8 cellular contexts compared by ENCODE assay signal in genomic region chr10:134205-134742, GRCh38. TPM values are rescaled to one million over a fixed set of nuclear protein-coding genes. Genes with fewer than 3 reads are reported as not detected.
DNase-seq lines count a peak whose midpoint lies in the region; ATAC-seq and TF ChIP-seq lines count a peak whose summit lies in the region.

No MANE protein-coding gene starts in this region.

- H3K27ac ChIP-seq in mammary epithelial cell (ENCODE audit: insufficient read depth, low read depth, low read length), result no peak overlapping the region
- peak overlapping the region; percentile 49 to 90 for H3K27ac ChIP-seq in liver (ENCODE audit: low read depth in 1 of 2, low read length in 2 of 2)
- peak overlapping the region; percentile 85 for H3K27ac ChIP-seq in substantia nigra (ENCODE audit: low read depth, low read length, poor library complexity, severe bottlenecking)

- POLR2A ChIA-PET in AG04449 (lab: Yijun Ruan, JAX), result interaction anchor here (1.0 kb wide), 1 partner anchor 235 kb away, joined by 3 read pairs; no protein-coding TSS in a partner anchor

- no peak for TF ChIP-seq RAD21 in liver (IDR thresholded peaks at IDR 0.05)

- H3K36me3 ChIP-seq in NT2/D1 (ENCODE audit: insufficient read depth, insufficient read length, low read length) (no peaks in the 10 kb centered on the region), mammary epithelial cell (ENCODE audit: insufficient read depth, low read length) (no peaks in the 10 kb centered on the region), liver (ENCODE audit: control insufficient read depth in 4 of 4, insufficient read depth in 3 of 4, low read depth in 1 of 4, low read length in 3 of 4) (no peaks in the 10 kb centered on the region)

- peaks cover 2% of the 10 kb centered on the region for H3K4me1 ChIP-seq in NT2/D1 (ENCODE audit: insufficient read depth, insufficient read length)
- H3K4me1 ChIP-seq in mammary epithelial cell (ENCODE audit: insufficient read depth, low read length), result peaks cover 31% of the 10 kb centered on the region
- H3K4me1 ChIP-seq in liver (ENCODE audit: control insufficient read depth in 4 of 4, insufficient read depth in 4 of 4, low read length in 3 of 4), result peaks cover 0 to 23% (median 14%) of the 10 kb centered on the region in 4 donors

- ATAC-seq in HG02884 (IDR thresholded peaks at IDR 0.05; ENCODE audit: unreplicated experiment), result peak; percentile 6

- BruUV-seq in mammary epithelial cell (replicated peaks; lab: Mats Ljungman, UMichigan), result no TSS peak

- H3K27me3 ChIP-seq in NT2/D1 (ENCODE audit: insufficient read depth, insufficient read length) (peaks cover 13% of the 10 kb centered on the region), mammary epithelial cell (ENCODE audit: insufficient read depth, low read length) (no peaks in the 10 kb centered on the region), liver (ENCODE audit: control insufficient read depth in 4 of 4, insufficient read depth in 4 of 4, low read length in 3 of 4) (no peaks in the 10 kb centered on the region)

- H3K4me2 ChIP-seq in mammary epithelial cell (ENCODE audit: insufficient read depth, low read depth, low read length), result peak overlapping the region; percentile 98

- H4K20me1 ChIP-seq in mammary epithelial cell (ENCODE audit: insufficient read depth, low read length), result no peaks in the 10 kb centered on the region

- DNase-seq in AG04449 (ENCODE audit: low read depth, low spot score) (no peak), GM13977 (ENCODE audit: low spot score) (peak; percentile 50), NT2/D1 (ENCODE audit: low read depth, low spot score) (no peak), mammary epithelial cell (peak; percentile 23), substantia nigra (lab: John Stamatoyannopoulos, UW) (peak in 2 of 49 donors; percentile 40 to 41), iPS-NIHi11 (ENCODE audit: low spot score) (no peak)

- CTCF ChIA-PET in AG04449 (lab: Yijun Ruan, JAX) (no interaction called here), mammary epithelial cell (lab: Charles Lee; ENCODE audit: low non-redundant PET) (no interaction called here)

- peak overlapping the region; percentile 93 for H2AFZ ChIP-seq in mammary epithelial cell (ENCODE audit: low read depth, low read length)

- H3K4me3 ChIP-seq in AG04449 (ENCODE audit: low read depth, low read length) (peak overlapping the region; percentile 71), NT2/D1 (ENCODE audit: insufficient read length, low read depth) (peak overlapping the region; percentile 81), mammary epithelial cell (replicated peaks in 1 of 3; ENCODE audit: insufficient read depth in 1 of 3, low read depth in 2 of 3, low read length in 3 of 3) (peak overlapping the region; percentile 65 to 75 (median 66)), liver (ENCODE audit: low read depth in 1 of 3, low read length in 3 of 3) (peak overlapping the region; percentile 48 to 98 (median 69))

- intact Hi-C loops in mammary epithelial cell (cut with micrococcal nuclease), result no loop called here

- H3K9me3 ChIP-seq in NT2/D1 (ENCODE audit: insufficient read depth, low read length) (no peaks in the 10 kb centered on the region), mammary epithelial cell (replicated peaks; ENCODE audit: insufficient read depth, low read length) (no peaks in the 10 kb centered on the region), liver (ENCODE audit: control insufficient read depth in 4 of 4, low read length in 3 of 4) (no peaks in the 10 kb centered on the region)

- H3K9ac ChIP-seq in NT2/D1 (ENCODE audit: insufficient read length, low read depth), result peak overlapping the region; percentile 90
- peak overlapping the region; percentile 20 for H3K9ac ChIP-seq in mammary epithelial cell (ENCODE audit: insufficient read depth, low read length)
- peak overlapping the region; percentile 67 to 84 for H3K9ac ChIP-seq in liver (ENCODE audit: low read depth in 1 of 2, low read length in 2 of 2)

- dilution Hi-C loops in mammary epithelial cell (cut with HindIII; ENCODE audit: low sequenced_read_pairs), result no loop called here

- under 1% methylated on average over 26 of the region's 26 CpGs for whole genome bisulfite sequencing in mammary epithelial cell (ENCODE audit: low coverage, missing lambda C conversion rate)
- WGBS in liver, result 2% methylated on average over 26 of the region's 26 CpGs

- TF ChIP-seq CTCF in AG04449 (IDR thresholded peaks at IDR 0.05; ENCODE audit: insufficient read depth, low read length, missing control alignments) (no peak), GM13977 (IDR thresholded peaks at IDR 0.05; ENCODE audit: extremely low read depth, insufficient read depth, missing control alignments) (no peak), mammary epithelial cell (conservative IDR thresholded peaks at IDR 0.05 in 1 of 2, IDR thresholded peaks at IDR 0.05 in 1 of 2; ENCODE audit: extremely low read depth in 1 of 2, insufficient read depth in 1 of 2, low read depth in 1 of 2, low read length in 2 of 2) (no peak), liver (IDR thresholded peaks at IDR 0.05; ENCODE audit: low read depth, low read length, missing input control) (no peak)

- H3K79me2 ChIP-seq in mammary epithelial cell (ENCODE audit: insufficient read depth, low read length), result peaks cover 43% of the 10 kb centered on the region

- in situ Hi-C loops in GM13977 (cut with MboI; ENCODE audit: low pct_unique_long_range_greater_than_20kb, low sequenced_read_pairs, unreplicated experiment) (no loop called here), mammary epithelial cell (cut with MboI; ENCODE audit: low sequenced_read_pairs in 2 of 2) (no loop called here)

TF ChIP-seq in liver, 16 proteins besides CTCF, POLR2A, EP300 and RAD21:
- peak; percentile 68 for TF ChIP-seq REST (IDR thresholded peaks at IDR 0.05)
- TF ChIP-seq, protein P1, sequence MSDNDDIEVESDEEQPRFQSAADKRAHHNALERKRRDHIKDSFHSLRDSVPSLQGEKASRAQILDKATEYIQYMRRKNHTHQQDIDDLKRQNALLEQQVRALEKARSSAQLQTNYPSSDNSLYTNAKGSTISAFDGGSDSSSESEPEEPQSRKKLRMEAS (IDR thresholded peaks at IDR 0.05), result no peak
TF ChIP-seq in liver: peak in this region for 1.

RNA-seq across cellular contexts. Expression of gene ZMYND11, which starts 1.0 kb away (rescaled TPM):
- total RNA-seq in mammary epithelial cell (10 to 100 TPM; 39.2 to 41.4 TPM), liver (10 to 100 TPM; 18.1 to 34.3 TPM)
- polyA plus RNA-seq in mammary epithelial cell (20.0 TPM), liver (10 to 100 TPM; 13.2 to 15.8 TPM)
- polyA minus RNA-seq in mammary epithelial cell, result 43.1 TPM

Comparison
In these comparisons a context has a peak if more than half of its experiments do, and no peak if none do; other contexts are left out.
1. DNase-seq: peak in GM13977 (single experiment) and mammary epithelial cell (single experiment); none in AG04449 (single experiment), NT2/D1 (single experiment) and iPS-NIHi11 (single experiment).
2. H3K9ac ChIP-seq: peak in every context shown above with its lines; median percentile 90 in NT2/D1; 76 in liver; 20 in mammary epithelial cell.
3. Peak in every context shown above with its lines, with median percentiles within 50 percentile points of each other: H3K4me3 ChIP-seq.